29 cellular contexts compared by ENCODE assay signal in genomic region chr6:36631326-36632046, GRCh38. TPM values are rescaled to one million over a fixed set of nuclear protein-coding genes. Genes with fewer than 3 reads are reported as not detected.
A peak's percentile ranks its signal among the peaks of the same experiment; 100 is the strongest.
DNase-seq lines count a peak whose midpoint lies in the region; ATAC-seq and TF ChIP-seq lines count a peak whose summit lies in the region.
"Had no signal": no experiment of that assay in that cellular context is flagged by ENCODE, and none has a peak within 500 bp of the region (broad histone marks: within the 10 kb centered on the region; RNA-seq: fewer than 3 reads in every experiment).

No MANE protein-coding gene starts in this region.

- peaks cover 47% of the 10 kb centered on the region for H3K4me1 Mint-ChIP-seq in chondrocyte (ENCODE audit: low read depth)
- H3K4me1 Mint-ChIP-seq in memory B cell: peaks cover 18% of the 10 kb centered on the region

- no peak for ATAC-seq in memory B cell (ENCODE audit: low read depth)
- ATAC-seq in omental fat pad (ENCODE audit: low FRiP score): no peak
- ATAC-seq: activated CD8-positive, alpha-beta memory T cell treated with anti-CD3 and anti-CD28 coated beads, Interleukin-2, amount 10 ng/mL, durations not matched to agents 7 days and 5 days; activated T-cell treated with anti-CD3 and anti-CD28 coated beads, Interleukin-2, amount 50 U/mL, for 4 hours; stimulated activated naive CD8-positive, alpha-beta T cell treated with anti-CD3 and anti-CD28 coated beads, Interleukin-15, Interleukin-2, amounts not matched to agents 100 U/mL and 50 U/mL, for 24 hours had no signal

- no peak overlapping the region for H3K4me3 Mint-ChIP-seq in chondrocyte (ENCODE audit: unreplicated experiment)
- peak overlapping the region; percentile 37 for H3K4me3 Mint-ChIP-seq in memory B cell
- H3K4me3 Mint-ChIP-seq: activated CD8-positive, alpha-beta memory T cell treated with anti-CD3 and anti-CD28 coated beads, Interleukin-2, amount 10 ng/mL, durations not matched to agents 7 days and 5 days; activated naive CD8-positive, alpha-beta T cell treated with anti-CD3 and anti-CD28 coated beads, Interleukin-2, amount 10 ng/mL, durations not matched to agents 7 days and 5 days; activated T-cell treated with anti-CD3 and anti-CD28 coated beads, Interleukin-2, amount 50 U/mL, for 4 hours; nephron progenitor cell; T-helper 1 cell treated with Interleukin-12 subunit alpha and Interleukin-12 subunit beta and Interleukin-4 antibody, amounts not matched to agents 30 μg/mL and 1 μg/mL, for 36 hours had no signal

- H3K36me3 Mint-ChIP-seq in chondrocyte (ENCODE audit: low read depth): no peaks in the 10 kb centered on the region
- H3K36me3 Mint-ChIP-seq in memory B cell: no peaks in the 10 kb centered on the region
- H3K36me3 Mint-ChIP-seq: activated CD8-positive, alpha-beta memory T cell treated with anti-CD3 and anti-CD28 coated beads, Interleukin-2, amount 10 ng/mL, durations not matched to agents 7 days and 5 days; activated naive CD8-positive, alpha-beta T cell treated with anti-CD3 and anti-CD28 coated beads, Interleukin-2, amount 10 ng/mL, durations not matched to agents 7 days and 5 days had no signal

- H3K27me3 Mint-ChIP-seq in chondrocyte (ENCODE audit: low read depth): no peaks in the 10 kb centered on the region
- H3K27me3 Mint-ChIP-seq in memory B cell: no peaks in the 10 kb centered on the region
- H3K27me3 Mint-ChIP-seq: activated CD8-positive, alpha-beta memory T cell treated with anti-CD3 and anti-CD28 coated beads, Interleukin-2, amount 10 ng/mL, durations not matched to agents 7 days and 5 days had no signal

- TF ChIP-seq CTCF in chondrocyte (IDR thresholded peaks at IDR 0.05): no peak
- TF ChIP-seq CTCF in thyroid gland (IDR thresholded peaks at IDR 0.05): no peak
- TF ChIP-seq CTCF in sigmoid colon (IDR thresholded peaks at IDR 0.05): no peak
- no peak for TF ChIP-seq CTCF in omental fat pad (IDR thresholded peaks at IDR 0.05)

- no peaks in the 10 kb centered on the region for H3K36me3 ChIP-seq in H7 (replicated peaks; ENCODE audit: control insufficient read depth, insufficient read depth, low read length)
- no peaks in the 10 kb centered on the region for H3K36me3 ChIP-seq in thyroid gland
- H3K36me3 ChIP-seq in sigmoid colon: no peaks in the 10 kb centered on the region
- H3K36me3 ChIP-seq: left ventricle myocardium inferior, ovary, thoracic aorta, vagina had no signal

- WGBS in thyroid gland, 2 donors: 46 to 50% methylated on average over 17 of the region's 17 CpGs
- 89 to 90% methylated on average over 17 of the region's 17 CpGs for WGBS in sigmoid colon, 2 donors

- TF ChIP-seq EP300 in sigmoid colon (IDR thresholded peaks at IDR 0.05): no peak

- no peaks in the 10 kb centered on the region for H3K9me3 ChIP-seq in thyroid gland
- no peaks in the 10 kb centered on the region for H3K9me3 ChIP-seq in sigmoid colon
- H3K9me3 ChIP-seq: left ventricle myocardium inferior, ovary, SK-N-SH, thoracic aorta, vagina had no signal

- H3K4me3 ChIP-seq in H7 (ENCODE audit: insufficient read depth, low read depth, low read length): no peak overlapping the region
- H3K4me3 ChIP-seq in thyroid gland (replicated peaks in 1 of 3): no peak overlapping the region
- no peak overlapping the region for H3K4me3 ChIP-seq in sigmoid colon
- H3K4me3 ChIP-seq: left ventricle myocardium inferior, ovary, PC-9, thoracic aorta, vagina had no signal

- no peak for TF ChIP-seq POLR2A in thyroid gland (IDR thresholded peaks at IDR 0.05)
- no peak for TF ChIP-seq POLR2A in sigmoid colon (IDR thresholded peaks at IDR 0.05)

- DNase-seq in H7 (peak; percentile 50), chondrocyte (ENCODE audit: low spot score) (peak; percentile 68), memory B cell (ENCODE audit: low spot score in 2 of 2) (no peak), thyroid gland (peak; percentile 54 to 59), NCI-H1105 (lab: John Stamatoyannopoulos, UW) (no peak), sigmoid colon (no peak), omental fat pad (ENCODE audit: low spot score) (no peak)
- DNase-seq: activated CD4-positive, alpha-beta T cell treated with anti-CD3 and anti-CD28 coated beads, Interleukin-2, amount 50 U/mL, for 4 hours; activated CD8-positive, alpha-beta memory T cell treated with anti-CD3 and anti-CD28 coated beads, Interleukin-2, amount 10 ng/mL, durations not matched to agents 7 days and 5 days; activated gamma-delta T cell treated with Interleukin-2 at 50 U/mL for 16 hours; activated naive CD8-positive, alpha-beta T cell treated with anti-CD3 and anti-CD28 coated beads, Interleukin-2, amount 10 ng/mL, durations not matched to agents 7 days and 5 days; activated T-cell treated with anti-CD3 and anti-CD28 coated beads, Interleukin-2, amount 50 U/mL, for 4 hours; central memory CD4-positive, alpha-beta T cell; erythroblast; KG1; left ventricle myocardium inferior; NCI-H1930; NCI-H526; nephron progenitor cell; NK-92 treated with Interleukin-12 subunit alpha and Interleukin-12 subunit beta, amount 100 ng/mL, for 24 hours; ovary; PC-9; retina; SK-N-SH; small intestine; stimulated activated naive CD8-positive, alpha-beta T cell treated with anti-CD3 and anti-CD28 coated beads, Interleukin-15, Interleukin-2, amounts not matched to agents 100 U/mL and 50 U/mL, for 24 hours had no signal

- intact Hi-C loops in thyroid gland (cut with DNase I): loop anchor here (10.0 kb wide), 1 partner anchor 1753 kb away; no protein-coding TSS in a partner anchor
- intact Hi-C loops in sigmoid colon (cut with DNase I): no loop called here

- no peaks in the 10 kb centered on the region for H3K27me3 ChIP-seq in H7 (ENCODE audit: control insufficient read depth, insufficient read depth, low read length)
- H3K27me3 ChIP-seq in thyroid gland: no peaks in the 10 kb centered on the region
- no peaks in the 10 kb centered on the region for H3K27me3 ChIP-seq in sigmoid colon
- H3K27me3 ChIP-seq: ovary, vagina had no signal

- no peaks in the 10 kb centered on the region for H3K9me3 Mint-ChIP-seq in chondrocyte (ENCODE audit: low read depth)
- H3K9me3 Mint-ChIP-seq in memory B cell: no peaks in the 10 kb centered on the region
- H3K9me3 Mint-ChIP-seq: activated naive CD8-positive, alpha-beta T cell treated with anti-CD3 and anti-CD28 coated beads, Interleukin-2, amount 10 ng/mL, durations not matched to agents 7 days and 5 days; activated T-cell treated with anti-CD3 and anti-CD28 coated beads, Interleukin-2, amount 50 U/mL, for 4 hours; nephron progenitor cell; T-helper 1 cell treated with Interleukin-12 subunit alpha and Interleukin-12 subunit beta and Interleukin-4 antibody, amounts not matched to agents 30 μg/mL and 1 μg/mL, for 36 hours had no signal

- H3K27ac Mint-ChIP-seq in chondrocyte (ENCODE audit: unreplicated experiment) (no peak overlapping the region), memory B cell (no peak overlapping the region)
- H3K27ac Mint-ChIP-seq: activated CD8-positive, alpha-beta memory T cell treated with anti-CD3 and anti-CD28 coated beads, Interleukin-2, amount 10 ng/mL, durations not matched to agents 7 days and 5 days; activated naive CD8-positive, alpha-beta T cell treated with anti-CD3 and anti-CD28 coated beads, Interleukin-2, amount 10 ng/mL, durations not matched to agents 7 days and 5 days; nephron progenitor cell; T-helper 1 cell treated with Interleukin-12 subunit alpha and Interleukin-12 subunit beta and Interleukin-4 antibody, amounts not matched to agents 30 μg/mL and 1 μg/mL, for 36 hours had no signal

- H3K4me1 ChIP-seq in thyroid gland (peaks cover 27 to 38% of the 10 kb centered on the region in 2 donors), sigmoid colon (peaks cover 0 to 25% (median 23%) of the 10 kb centered on the region in 4 donors)

- no peak overlapping the region for H3K27ac ChIP-seq in thyroid gland
- no peak overlapping the region for H3K27ac ChIP-seq in sigmoid colon
- H3K27ac ChIP-seq: left ventricle myocardium inferior, ovary, PC-9, thoracic aorta, vagina had no signal

RNA-seq across cellular contexts. Expression of gene SRSF3, which starts 37.3 kb away (rescaled TPM):
- total RNA-seq in H7 (2014; rRNA removed; shearing (Covaris generic)): 111 and 171 TPM in 2 replicates
- total RNA-seq in chondrocyte (180 to 233 TPM (median 191 TPM) in 3 replicates), thyroid gland (100 to 1,000 TPM; 120 to 287 (median 144) TPM), sigmoid colon (100 to 1,000 TPM; 101 to 168 (median 122) TPM), omental fat pad (100 to 1,000 TPM; 162 to 260 (median 189) TPM)
- 100 to 1,000 TPM; 144 to 292 (median 165) TPM for polyA plus RNA-seq in sigmoid colon

RNA-seq across cellular contexts. Expression of gene CDKN1A, which starts 47.0 kb away (rescaled TPM):
- 0.28 and 0.55 TPM in 2 replicates for total RNA-seq in H7 (2014; rRNA removed; shearing (Covaris generic))
- total RNA-seq in chondrocyte (230 to 303 TPM (median 301 TPM) in 3 replicates), thyroid gland (10 to 100 TPM; 41.0 to 64.5 (median 61.8) TPM), sigmoid colon (100 to 1,000 TPM in 1 of 4 donors, 10 to 100 TPM in 3; 35.7 to 390 (median 49.7) TPM), omental fat pad (100 to 1,000 TPM; 126 to 611 (median 261) TPM)
- 100 to 1,000 TPM; 255 to 429 (median 404) TPM for polyA plus RNA-seq in sigmoid colon

Comparison
In these comparisons a context has a peak if more than half of its experiments do, and no peak if none do; other contexts are left out.
1. DNase-seq: peak in H7 (single experiment), chondrocyte (single experiment) and thyroid gland (2 of 2); none in memory B cell (0 of 2), NCI-H1105 (single experiment), sigmoid colon (single experiment) and omental fat pad (single experiment).
2. RNA of gene CDKN1A, which starts 47.0 kb away (total RNA-seq): 126 to 611 TPM in omental fat pad, 230 to 303 TPM in chondrocyte, 41.0 to 64.5 TPM in thyroid gland and 35.7 to 390 TPM in sigmoid colon; 0.28 to 0.55 TPM in H7; every median in the first group is over 10 times any median in the second.